In genomic region chr5:28499764-28500290, GRCh38 we compare ENCODE assay signal across 36 cellular contexts.
DNase-seq lines count a peak whose midpoint lies in the region; ATAC-seq, FAIRE-seq and TF ChIP-seq lines count a peak whose summit lies in the region.
"Had no signal": no experiment of that assay in that cellular context is flagged by ENCODE, and none has a peak within 500 bp of the region (broad histone marks: within the 10 kb centered on the region; RNA-seq: fewer than 3 reads in every experiment).

No MANE protein-coding gene starts in this region.

- peaks cover under 1% of the 10 kb centered on the region; the same call in 1 of the 2 replicates for H3K9me3 ChIP-seq in HepG2 (ENCODE audit: low read length)
- no peaks in the 10 kb centered on the region for H3K9me3 ChIP-seq in right lobe of liver
- H3K9me3 ChIP-seq in right cardiac atrium (ENCODE audit: control insufficient read depth, low read length): no peaks in the 10 kb centered on the region
- H3K9me3 ChIP-seq: gastrocnemius medialis had no signal

- TF ChIP-seq CTCF in HepG2 (CRISPR knock-in tag; IDR thresholded peaks at IDR 0.05) (no peak), right lobe of liver (IDR thresholded peaks at IDR 0.05) (no peak), fibroblast of pulmonary artery (IDR thresholded peaks at IDR 0.05; ENCODE audit: low read length, missing control alignments) (no peak)

- H3K79me2 ChIP-seq in HepG2 (ENCODE audit: insufficient read depth, low read length): no peaks in the 10 kb centered on the region

- in situ Hi-C loops in HepG2 (cut with HindIII; ENCODE audit: extremely low pct_ligation_motif_present, low pct_unique_long_range_greater_than_20kb): no loop called here

- H3K27ac Mint-ChIP-seq in activated T-helper 17 cell treated with anti-CD3 and anti-CD28 coated beads, Interleukin-2, amount 50 U/mL, for 72 hours: no peak overlapping the region
- H3K27ac Mint-ChIP-seq: activated naive CD8-positive, alpha-beta T cell treated with anti-CD3 and anti-CD28 coated beads, Interleukin-2, amount 50 U/mL, for 24 hours; brain; CD14-positive monocyte; HFFc6; nephron progenitor cell; T-helper 17 cell; type B pancreatic cell had no signal

- H3K4me1 ChIP-seq in HepG2 (ENCODE audit: insufficient read depth, low read length): no peaks in the 10 kb centered on the region
- no peaks in the 10 kb centered on the region for H3K4me1 ChIP-seq in right lobe of liver
- H3K4me1 ChIP-seq in right cardiac atrium (ENCODE audit: control insufficient read depth, insufficient read depth, low read length): no peaks in the 10 kb centered on the region
- H3K4me1 ChIP-seq: esophagus squamous epithelium, gastrocnemius medialis had no signal

- peaks cover 7% of the 10 kb centered on the region for H3K9me3 Mint-ChIP-seq in activated T-helper 17 cell treated with anti-CD3 and anti-CD28 coated beads, Interleukin-2, amount 50 U/mL, for 72 hours
- H3K9me3 Mint-ChIP-seq: brain, nephron progenitor cell, type B pancreatic cell had no signal

- H4K20me1 ChIP-seq in HepG2 (ENCODE audit: insufficient read depth, low read length): no peaks in the 10 kb centered on the region

- no peak overlapping the region for H3K4me3 ChIP-seq in HepG2 (replicated peaks in 1 of 3; ENCODE audit: insufficient read depth in 1 of 3, low read depth in 2 of 3, low read length in 3 of 3)
- H3K4me3 ChIP-seq in right lobe of liver: no peak overlapping the region
- no peak overlapping the region for H3K4me3 ChIP-seq in fibroblast of pulmonary artery (replicated peaks; ENCODE audit: low read depth, low read length)
- no peak overlapping the region for H3K4me3 ChIP-seq in right cardiac atrium (ENCODE audit: low read length)
- H3K4me3 ChIP-seq: dorsolateral prefrontal cortex, esophagus squamous epithelium, gastrocnemius medialis had no signal

- H3K36me3 Mint-ChIP-seq in activated T-helper 17 cell treated with anti-CD3 and anti-CD28 coated beads, Interleukin-2, amount 50 U/mL, for 72 hours (ENCODE audit: low read depth): no peaks in the 10 kb centered on the region
- H3K36me3 Mint-ChIP-seq: brain, CD14-positive monocyte had no signal

- no peak for ATAC-seq in HepG2
- no peak for ATAC-seq in right lobe of liver
- no peak for ATAC-seq in GM18867 (IDR thresholded peaks at IDR 0.05; ENCODE audit: unreplicated experiment)
- ATAC-seq in right cardiac atrium: no peak
- ATAC-seq in activated T-helper 17 cell treated with anti-CD3 and anti-CD28 coated beads, Interleukin-2, amount 50 U/mL, for 72 hours (replicated peaks): no peak
- ATAC-seq: activated naive CD8-positive, alpha-beta T cell treated with anti-CD3 and anti-CD28 coated beads, Interleukin-2, amount 50 U/mL, for 24 hours; gastrocnemius medialis; left colon; SK-N-SH treated with all-trans-retinoic acid at 6 μM for 48 hours; T-helper 17 cell had no signal

- H3K27me3 ChIP-seq in HepG2 (ENCODE audit: control insufficient read depth in 1 of 2, insufficient read depth in 2 of 2, low read length in 2 of 2): no peaks in the 10 kb centered on the region
- H3K27me3 ChIP-seq in right lobe of liver: no peaks in the 10 kb centered on the region
- no peaks in the 10 kb centered on the region for H3K27me3 ChIP-seq in right cardiac atrium (ENCODE audit: control insufficient read depth, insufficient read depth)
- H3K27me3 ChIP-seq: dorsolateral prefrontal cortex, esophagus squamous epithelium, gastrocnemius medialis had no signal

- no TSS peak for BruUV-seq in HepG2 (replicated peaks; lab: Mats Ljungman, UMichigan)

- intact Hi-C loops in HepG2 (cut with micrococcal nuclease; ENCODE audit: unreplicated experiment): no loop called here
- intact Hi-C loops in right lobe of liver (cut with DNase I): no loop called here
- intact Hi-C loops in right cardiac atrium (cut with DNase I): no loop called here

- H3K36me3 ChIP-seq in HepG2 (replicated peaks in 1 of 2; ENCODE audit: control insufficient read depth in 1 of 2, insufficient read depth in 2 of 2, low read length in 2 of 2): no peaks in the 10 kb centered on the region
- no peaks in the 10 kb centered on the region for H3K36me3 ChIP-seq in right lobe of liver
- H3K36me3 ChIP-seq: esophagus squamous epithelium, gastrocnemius medialis had no signal

- POLR2A ChIA-PET in HepG2 (lab: Yijun Ruan, JAX): no interaction called here

- DNase-seq in HepG2 (ENCODE audit: low spot score) (no peak), right lobe of liver (no peak), amniotic epithelial cell (ENCODE audit: low read depth) (peak; percentile 73), fibroblast of pulmonary artery (ENCODE audit: low read depth) (peak; percentile 4), right cardiac atrium (no peak), NCI-H82 treated with DMSO at 0.1 percent for 48 hours (lab: John Stamatoyannopoulos, UW; ENCODE audit: unreplicated experiment) (no peak)
- DNase-seq: 8988T; activated CD4-positive, alpha-beta T cell treated with anti-CD3 and anti-CD28 coated beads, Interleukin-2, amount 50 U/mL, for 4 hours; activated naive CD4-positive, alpha-beta T cell; activated naive CD8-positive, alpha-beta T cell treated with anti-CD3 and anti-CD28 coated beads, Interleukin-2, amount 50 U/mL, for 24 hours; activated T-cell treated with anti-CD3 and anti-CD28 coated beads, Interleukin-2, amount 50 U/mL, for 48 hours; Calu3; DMS79; dorsolateral prefrontal cortex; esophagus squamous epithelium; gastrocnemius medialis; GDM1; HFFc6; hippocampal formation; left colon; NCI-H1436 treated with DMSO at 0.1 percent for 48 hours; NCI-H446 treated with DMSO at 0.1 percent for 48 hours; NCI-H774; nephron progenitor cell; small intestine; stimulated activated naive CD4-positive, alpha-beta T cell; T-helper 17 cell had no signal

- no peaks in the 10 kb centered on the region for H3K4me1 Mint-ChIP-seq in activated T-helper 17 cell treated with anti-CD3 and anti-CD28 coated beads, Interleukin-2, amount 50 U/mL, for 72 hours
- H3K4me1 Mint-ChIP-seq: activated naive CD8-positive, alpha-beta T cell treated with anti-CD3 and anti-CD28 coated beads, Interleukin-2, amount 50 U/mL, for 24 hours; brain; CD14-positive monocyte; nephron progenitor cell; T-helper 17 cell had no signal

- no peak overlapping the region for H3K27ac ChIP-seq in HepG2 (ENCODE audit: extremely low read length, insufficient read depth, low read length)
- H3K27ac ChIP-seq in right lobe of liver: no peak overlapping the region
- H3K27ac ChIP-seq in right cardiac atrium (ENCODE audit: low read length): no peak overlapping the region
- H3K27ac ChIP-seq: dorsolateral prefrontal cortex, esophagus squamous epithelium, gastrocnemius medialis, KMS-11 had no signal

- no peak overlapping the region for H3K9ac ChIP-seq in HepG2 (ENCODE audit: insufficient read depth, low read depth, low read length)
- H3K9ac ChIP-seq: KMS-11 had no signal

- H2AFZ ChIP-seq in HepG2 (ENCODE audit: low read length): no peak overlapping the region

- CTCF ChIA-PET in HepG2 (lab: Yijun Ruan, JAX; ENCODE audit: low intra/inter-chr PET ratio, low total read pairs): no interaction called here

- FAIRE-seq in HepG2 (lab: Jason Lieb, UNC): no peak
- FAIRE-seq: endometrium, small intestine, TTC549 had no signal

- no peak overlapping the region for H3K4me3 Mint-ChIP-seq in activated T-helper 17 cell treated with anti-CD3 and anti-CD28 coated beads, Interleukin-2, amount 50 U/mL, for 72 hours
- H3K4me3 Mint-ChIP-seq: activated naive CD8-positive, alpha-beta T cell treated with anti-CD3 and anti-CD28 coated beads, Interleukin-2, amount 50 U/mL, for 24 hours; brain; CD14-positive monocyte; HFFc6; nephron progenitor cell; T-helper 17 cell; type B pancreatic cell had no signal

- TF ChIP-seq POLR2A in HepG2 (IDR thresholded peaks at IDR 0.05; ENCODE audit: insufficient read depth in 1 of 2, low read depth in 2 of 2, low read length in 2 of 2) (no peak), right lobe of liver (IDR thresholded peaks at IDR 0.05) (no peak)

- no peaks in the 10 kb centered on the region for H3K27me3 Mint-ChIP-seq in activated T-helper 17 cell treated with anti-CD3 and anti-CD28 coated beads, Interleukin-2, amount 50 U/mL, for 72 hours
- H3K27me3 Mint-ChIP-seq: activated naive CD8-positive, alpha-beta T cell treated with anti-CD3 and anti-CD28 coated beads, Interleukin-2, amount 50 U/mL, for 24 hours; brain; T-helper 17 cell; type B pancreatic cell had no signal

- TF ChIP-seq EP300 in HepG2 (IDR thresholded peaks at IDR 0.05; ENCODE audit: low read depth in 2 of 2, low read length in 2 of 2) (no peak), HepG2 (CRISPR knock-in tag; IDR thresholded peaks at IDR 0.05; ENCODE audit: borderline replicate concordance) (no peak)

- TF ChIP-seq RAD21 in HepG2 (CRISPR knock-in tag; IDR thresholded peaks at IDR 0.05): no peak

- no peak overlapping the region for H3K4me2 ChIP-seq in HepG2 (ENCODE audit: low read depth, low read length)
- H3K4me2 ChIP-seq: KMS-11 had no signal

TF ChIP-seq in HepG2, 621 proteins besides CTCF, POLR2A, EP300 and RAD21 (continues in another document):
- TF ChIP-seq MAFF (IDR thresholded peaks at IDR 0.05; ENCODE audit: low read depth, low read length): peak; percentile 57
- peak; percentile 59 to 71 for TF ChIP-seq MAFK (conservative IDR thresholded peaks at IDR 0.05 in 1 of 2, IDR thresholded peaks at IDR 0.05 in 1 of 2; ENCODE audit: low read length in 2 of 2)
- no peak for TF ChIP-seq RBM22 (optimal IDR thresholded peaks at IDR 0.05; ENCODE audit: low read length)
- TF ChIP-seq ZBTB34 (CRISPR knock-in tag; IDR thresholded peaks at IDR 0.05): no peak
- TF ChIP-seq TRIM24 (CRISPR knock-in tag; IDR thresholded peaks at IDR 0.05): no peak
- TF ChIP-seq ZNF703 (CRISPR knock-in tag; IDR thresholded peaks at IDR 0.05; ENCODE audit: borderline replicate concordance): no peak
- TF ChIP-seq ZNF672 (CRISPR knock-in tag; IDR thresholded peaks at IDR 0.05): no peak
- no peak for TF ChIP-seq SMAD1 (CRISPR knock-in tag; IDR thresholded peaks at IDR 0.05; ENCODE audit: borderline replicate concordance, low read depth)
- TF ChIP-seq YEATS4 (CRISPR knock-in tag; IDR thresholded peaks at IDR 0.05; ENCODE audit: borderline replicate concordance): no peak

Comparison
In these comparisons a context has a peak if more than half of its experiments do, and no peak if none do; other contexts are left out.
1. DNase-seq: peak in amniotic epithelial cell (single experiment) and fibroblast of pulmonary artery (single experiment); none in HepG2 (single experiment), right lobe of liver (0 of 3), right cardiac atrium (0 of 3) and NCI-H82 treated with DMSO at 0.1 percent for 48 hours (single experiment).